8 cellular contexts compared by ENCODE assay signal in genomic region chr15:95875141-95875643, GRCh38.
DNase-seq lines count a peak whose midpoint lies in the region; ATAC-seq and TF ChIP-seq lines count a peak whose summit lies in the region.

No MANE protein-coding gene starts in this region.

- no peaks in the 10 kb centered on the region for H3K27me3 Mint-ChIP-seq in natural killer cell (ENCODE audit: low read depth in 2 of 2)
- no peaks in the 10 kb centered on the region for H3K27me3 Mint-ChIP-seq in natural killer cell treated with Interleukin-12 subunit alpha and Interleukin-12 subunit beta and Interleukin-15 and Interleukin-18, amount 100 ng/mL, for 72 hours
- H3K27me3 Mint-ChIP-seq in stimulated activated naive B cell treated with anti-CD40 and anti-IgM and Interleukin-4, amounts not matched to agents 10 μg/mL and 1 μg/mL and 100 μg/mL, for 72 hours: no peaks in the 10 kb centered on the region

- H3K27ac Mint-ChIP-seq in natural killer cell: peak overlapping the region; percentile 29 to 62
- peak overlapping the region in 1 of 2 donors; percentile 71 for H3K27ac Mint-ChIP-seq in natural killer cell treated with Interleukin-12 subunit alpha and Interleukin-12 subunit beta and Interleukin-15 and Interleukin-18, amount 100 ng/mL, for 72 hours
- no peak overlapping the region for H3K27ac Mint-ChIP-seq in stimulated activated naive B cell treated with anti-CD40 and anti-IgM and Interleukin-4, amounts not matched to agents 10 μg/mL and 1 μg/mL and 100 μg/mL, for 72 hours

- TF ChIP-seq POLR2A in vagina (IDR thresholded peaks at IDR 0.05): no peak

- no peaks in the 10 kb centered on the region for H3K36me3 ChIP-seq in vagina

- no peak overlapping the region for H3K4me3 ChIP-seq in vagina

- H3K27ac ChIP-seq in vagina: peak overlapping the region; percentile 21

- intact Hi-C loops in natural killer cell (cut with micrococcal nuclease): no loop called here
- intact Hi-C loops in left ventricle myocardium superior (cut with micrococcal nuclease): no loop called here
- intact Hi-C loops in vagina (cut with DNase I): no loop called here
- intact Hi-C loops in head of caudate nucleus (cut with DNase I): no loop called here

- H3K4me1 ChIP-seq in vagina: no peaks in the 10 kb centered on the region

- TF ChIP-seq CTCF in natural killer cell (IDR thresholded peaks at IDR 0.05): no peak
- no peak for TF ChIP-seq CTCF in vagina (IDR thresholded peaks at IDR 0.05)

- no peak overlapping the region for H3K4me3 Mint-ChIP-seq in natural killer cell
- H3K4me3 Mint-ChIP-seq in natural killer cell treated with Interleukin-12 subunit alpha and Interleukin-12 subunit beta and Interleukin-15 and Interleukin-18, amount 100 ng/mL, for 72 hours: no peak overlapping the region
- H3K4me3 Mint-ChIP-seq in stimulated activated naive B cell treated with anti-CD40 and anti-IgM and Interleukin-4, amounts not matched to agents 10 μg/mL and 1 μg/mL and 100 μg/mL, for 72 hours: no peak overlapping the region

- DNase-seq in natural killer cell (no peak), amniotic epithelial cell (ENCODE audit: low read depth) (peak; percentile 66), left ventricle myocardium superior (no peak), vagina (ENCODE audit: extremely low spot score in 2 of 2) (no peak), HuH-7.5 (ENCODE audit: low spot score) (no peak), head of caudate nucleus (no peak)
- no peak for DNase-seq in natural killer cell treated with Interleukin-12 subunit alpha and Interleukin-12 subunit beta and Interleukin-15 and Interleukin-18, amount 100 ng/mL, for 72 hours (ENCODE audit: low spot score)
- no peak for DNase-seq in stimulated activated naive B cell treated with anti-CD40 and anti-IgM and Interleukin-4, amounts not matched to agents 10 μg/mL and 1 μg/mL and 100 μg/mL, for 72 hours

- H3K9me3 ChIP-seq in vagina: no peaks in the 10 kb centered on the region

- ATAC-seq in natural killer cell (peak; percentile 22 to 49 (median 24)), left ventricle myocardium superior (peak; percentile 35)
- no peak for ATAC-seq in natural killer cell treated with Interleukin-12 subunit alpha and Interleukin-12 subunit beta and Interleukin-15 and Interleukin-18, amount 100 ng/mL, for 72 hours
- no peak for ATAC-seq in stimulated activated naive B cell treated with anti-CD40 and anti-IgM and Interleukin-4, amounts not matched to agents 10 μg/mL and 1 μg/mL and 100 μg/mL, for 72 hours (replicated peaks)

- no peaks in the 10 kb centered on the region for H3K36me3 Mint-ChIP-seq in natural killer cell
- peaks cover 10% of the 10 kb centered on the region for H3K36me3 Mint-ChIP-seq in natural killer cell treated with Interleukin-12 subunit alpha and Interleukin-12 subunit beta and Interleukin-15 and Interleukin-18, amount 100 ng/mL, for 72 hours
- no peaks in the 10 kb centered on the region for H3K36me3 Mint-ChIP-seq in stimulated activated naive B cell treated with anti-CD40 and anti-IgM and Interleukin-4, amounts not matched to agents 10 μg/mL and 1 μg/mL and 100 μg/mL, for 72 hours

- H3K27me3 ChIP-seq in vagina: no peaks in the 10 kb centered on the region

- H3K4me1 Mint-ChIP-seq in natural killer cell: peaks cover 56 to 72% of the 10 kb centered on the region in 2 donors
- H3K4me1 Mint-ChIP-seq in natural killer cell treated with Interleukin-12 subunit alpha and Interleukin-12 subunit beta and Interleukin-15 and Interleukin-18, amount 100 ng/mL, for 72 hours (ENCODE audit: low read depth in 2 of 2): peaks cover 48 to 53% of the 10 kb centered on the region in 2 donors
- peaks cover 0 to 12% of the 10 kb centered on the region in 2 donors for H3K4me1 Mint-ChIP-seq in stimulated activated naive B cell treated with anti-CD40 and anti-IgM and Interleukin-4, amounts not matched to agents 10 μg/mL and 1 μg/mL and 100 μg/mL, for 72 hours

- H3K9me3 Mint-ChIP-seq in natural killer cell: no peaks in the 10 kb centered on the region
- no peaks in the 10 kb centered on the region for H3K9me3 Mint-ChIP-seq in natural killer cell treated with Interleukin-12 subunit alpha and Interleukin-12 subunit beta and Interleukin-15 and Interleukin-18, amount 100 ng/mL, for 72 hours
- H3K9me3 Mint-ChIP-seq in stimulated activated naive B cell treated with anti-CD40 and anti-IgM and Interleukin-4, amounts not matched to agents 10 μg/mL and 1 μg/mL and 100 μg/mL, for 72 hours: no peaks in the 10 kb centered on the region

Comparison
In these comparisons a context has a peak if more than half of its experiments do, and no peak if none do; other contexts are left out.
1. ATAC-seq: peak in natural killer cell (3 of 3) and left ventricle myocardium superior (single experiment); none in natural killer cell treated with Interleukin-12 subunit alpha and Interleukin-12 subunit beta and Interleukin-15 and Interleukin-18, amount 100 ng/mL, for 72 hours (0 of 2) and stimulated activated naive B cell treated with anti-CD40 and anti-IgM and Interleukin-4, amounts not matched to agents 10 μg/mL and 1 μg/mL and 100 μg/mL, for 72 hours (0 of 2).